9 cellular contexts compared by ENCODE assay signal in the genomic region with DNA sequence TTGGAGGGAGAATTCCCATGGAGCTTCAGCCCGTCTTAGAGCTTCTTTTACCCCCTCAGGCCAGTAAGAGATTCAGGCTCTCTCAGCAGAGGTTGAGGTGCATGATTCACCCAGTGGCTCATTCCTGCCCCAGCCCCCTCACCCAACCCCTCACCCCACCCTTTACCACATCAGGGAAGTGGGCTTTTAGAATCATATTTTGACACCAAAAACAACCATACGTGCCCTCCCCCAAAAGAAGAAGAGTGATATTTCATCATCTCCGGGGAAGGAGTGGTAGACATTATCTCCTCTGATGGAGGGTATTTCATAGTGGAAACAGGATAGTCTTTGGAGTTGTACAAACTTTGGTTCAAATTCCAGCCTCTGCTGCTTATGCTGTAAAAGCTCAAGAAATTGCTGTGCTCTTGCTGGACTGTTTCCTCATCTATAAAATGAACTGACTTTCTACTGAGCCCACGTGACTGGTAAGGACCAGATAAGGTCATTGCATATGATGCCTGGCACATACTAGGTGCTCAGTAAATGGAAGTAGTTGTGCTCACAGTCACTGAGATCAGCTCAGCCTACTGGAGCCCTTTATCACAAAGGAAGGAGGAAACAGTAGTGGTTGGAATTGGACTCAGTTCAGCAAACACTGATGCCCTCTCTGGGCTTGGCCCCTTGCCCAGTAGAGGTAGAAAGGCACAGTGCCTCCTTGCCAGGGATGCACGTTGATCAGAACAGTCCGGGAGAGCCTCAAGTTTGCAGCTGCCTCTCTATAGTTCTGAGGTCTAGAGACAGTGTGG. TPM values are rescaled to one million over a fixed set of nuclear protein-coding genes. Genes with fewer than 3 reads are reported as not detected.
DNase-seq lines count a peak whose midpoint lies in the region; ATAC-seq and TF ChIP-seq lines count a peak whose summit lies in the region.
"Had no signal": no experiment of that assay in that cellular context is flagged by ENCODE, and none has a peak within 500 bp of the region (broad histone marks: within the 10 kb centered on the region; RNA-seq: fewer than 3 reads in every experiment).

No MANE protein-coding gene starts in this region.

- CTCF ChIA-PET in RWPE1 (lab: Yijun Ruan, JAX), result no interaction called here

- H3K79me2 ChIP-seq in Karpas-422 (ENCODE audit: low read length), result no peaks in the 10 kb centered on the region

- H3K27ac ChIP-seq in Karpas-422 (ENCODE audit: low read length) (no peak overlapping the region), RWPE1 (no peak overlapping the region)
- H3K27ac ChIP-seq: SK-N-MC had no signal

- no peaks in the 10 kb centered on the region for H4K20me1 ChIP-seq in Karpas-422 (ENCODE audit: insufficient read depth, low read depth, low read length)

- H3K36me3 ChIP-seq in Karpas-422 (ENCODE audit: insufficient read depth, low read length), result no peaks in the 10 kb centered on the region

- POLR2A ChIA-PET in RWPE1 (lab: Yijun Ruan, JAX; ENCODE audit: low non-redundant PET), result interaction anchor here (0.6 kb wide), 1 partner anchor 45 kb away, joined by 3 read pairs; no protein-coding TSS in a partner anchor

- no peak overlapping the region for H3K4me3 ChIP-seq in Karpas-422 (ENCODE audit: low read length)
- H3K4me3 ChIP-seq: SK-N-MC had no signal

- no peaks in the 10 kb centered on the region for H3K9me3 Mint-ChIP-seq in activated T-helper 2 cell treated with anti-CD3 and anti-CD28 coated beads, Interferon-gamma antibody, Interleukin-2, Interleukin-4, amounts not matched to agents 10 μg/mL and 5 μg/mL and 100 μg/mL, durations not matched to agents 14 hours and 24 hours and 36 hours
- H3K9me3 Mint-ChIP-seq in natural killer cell treated with Interleukin-12 subunit alpha and Interleukin-12 subunit beta and Interleukin-15 and Interleukin-18, amount 100 ng/mL, for 72 hours, result no peaks in the 10 kb centered on the region

- no peaks in the 10 kb centered on the region for H3K9me3 ChIP-seq in Karpas-422 (ENCODE audit: low read length)

- H3K4me1 Mint-ChIP-seq in activated T-helper 2 cell treated with anti-CD3 and anti-CD28 coated beads, Interferon-gamma antibody, Interleukin-2, Interleukin-4, amounts not matched to agents 10 μg/mL and 5 μg/mL and 100 μg/mL, durations not matched to agents 14 hours and 24 hours and 36 hours (ENCODE audit: low read depth), result peaks cover 53% of the 10 kb centered on the region
- H3K4me1 Mint-ChIP-seq in natural killer cell treated with Interleukin-12 subunit alpha and Interleukin-12 subunit beta and Interleukin-15 and Interleukin-18, amount 100 ng/mL, for 72 hours (ENCODE audit: low read depth in 2 of 2), result peaks cover 72 to 78% of the 10 kb centered on the region in 2 donors

- no peak overlapping the region for H3K9ac ChIP-seq in Karpas-422 (ENCODE audit: low read length)

- H3K27me3 ChIP-seq in Karpas-422 (ENCODE audit: low read length), result no peaks in the 10 kb centered on the region

- DNase-seq in HT-29 (ENCODE audit: low spot score) (peak; percentile 28), NCI-H226 (peak; percentile 86), Karpas-422 (no peak), RWPE1 (ENCODE audit: low spot score) (no peak), SW480 (ENCODE audit: low spot score) (no peak)
- no peak for DNase-seq in activated T-helper 2 cell treated with anti-CD3 and anti-CD28 coated beads, Interferon-gamma antibody, Interleukin-2, Interleukin-4, amounts not matched to agents 10 μg/mL and 5 μg/mL and 100 μg/mL, durations not matched to agents 14 hours and 24 hours and 36 hours (ENCODE audit: low spot score)
- DNase-seq in natural killer cell treated with Interleukin-12 subunit alpha and Interleukin-12 subunit beta and Interleukin-15 and Interleukin-18, amount 100 ng/mL, for 72 hours (ENCODE audit: low spot score), result no peak

- H3K4me3 Mint-ChIP-seq in activated T-helper 2 cell treated with anti-CD3 and anti-CD28 coated beads, Interferon-gamma antibody, Interleukin-2, Interleukin-4, amounts not matched to agents 10 μg/mL and 5 μg/mL and 100 μg/mL, durations not matched to agents 14 hours and 24 hours and 36 hours (ENCODE audit: low read depth), result no peak overlapping the region
- H3K4me3 Mint-ChIP-seq in natural killer cell treated with Interleukin-12 subunit alpha and Interleukin-12 subunit beta and Interleukin-15 and Interleukin-18, amount 100 ng/mL, for 72 hours, result peak overlapping the region; percentile 60

- H3K27ac Mint-ChIP-seq in activated T-helper 2 cell treated with anti-CD3 and anti-CD28 coated beads, Interferon-gamma antibody, Interleukin-2, Interleukin-4, amounts not matched to agents 10 μg/mL and 5 μg/mL and 100 μg/mL, durations not matched to agents 14 hours and 24 hours and 36 hours, result peak overlapping the region; percentile 65
- peak overlapping the region; percentile 89 for H3K27ac Mint-ChIP-seq in natural killer cell treated with Interleukin-12 subunit alpha and Interleukin-12 subunit beta and Interleukin-15 and Interleukin-18, amount 100 ng/mL, for 72 hours

- peak; percentile 41 to 67 for ATAC-seq in natural killer cell treated with Interleukin-12 subunit alpha and Interleukin-12 subunit beta and Interleukin-15 and Interleukin-18, amount 100 ng/mL, for 72 hours

- no peak for TF ChIP-seq CTCF in RWPE1 (conservative IDR thresholded peaks at IDR 0.05; ENCODE audit: low read depth)

- H3K9me2 ChIP-seq in Karpas-422 (replicated peaks; ENCODE audit: insufficient read depth, low read length), result no peaks in the 10 kb centered on the region

- H3K4me1 ChIP-seq in Karpas-422 (ENCODE audit: low read length), result no peaks in the 10 kb centered on the region

- H2AFZ ChIP-seq in Karpas-422 (ENCODE audit: low read length), result no peak overlapping the region

- H3K27me3 Mint-ChIP-seq in activated T-helper 2 cell treated with anti-CD3 and anti-CD28 coated beads, Interferon-gamma antibody, Interleukin-2, Interleukin-4, amounts not matched to agents 10 μg/mL and 5 μg/mL and 100 μg/mL, durations not matched to agents 14 hours and 24 hours and 36 hours (ENCODE audit: low read depth), result no peaks in the 10 kb centered on the region
- no peaks in the 10 kb centered on the region for H3K27me3 Mint-ChIP-seq in natural killer cell treated with Interleukin-12 subunit alpha and Interleukin-12 subunit beta and Interleukin-15 and Interleukin-18, amount 100 ng/mL, for 72 hours

- intact Hi-C loops in activated T-helper 2 cell treated with anti-CD3 and anti-CD28 coated beads, Interferon-gamma antibody, Interleukin-2, Interleukin-4, amounts not matched to agents 10 μg/mL and 5 μg/mL and 100 μg/mL, durations not matched to agents 14 hours and 24 hours and 36 hours (cut with micrococcal nuclease), result loop anchor here (1.0 to 5.0 kb wide), 2 partner anchors 32 to 194 kb away; a partner anchor contains a TSS

- H3K4me2 ChIP-seq in Karpas-422 (ENCODE audit: low read depth, low read length, poor library complexity, severe bottlenecking), result no peak overlapping the region

- H3K36me3 Mint-ChIP-seq in activated T-helper 2 cell treated with anti-CD3 and anti-CD28 coated beads, Interferon-gamma antibody, Interleukin-2, Interleukin-4, amounts not matched to agents 10 μg/mL and 5 μg/mL and 100 μg/mL, durations not matched to agents 14 hours and 24 hours and 36 hours (ENCODE audit: low read depth), result no peaks in the 10 kb centered on the region
- H3K36me3 Mint-ChIP-seq in natural killer cell treated with Interleukin-12 subunit alpha and Interleukin-12 subunit beta and Interleukin-15 and Interleukin-18, amount 100 ng/mL, for 72 hours, result no peaks in the 10 kb centered on the region

RNA-seq across cellular contexts. Expression of a gene that starts 18.3 kb away (rescaled TPM):
- 0.23 TPM in 1 of 2 replicates, not detected in the other for total RNA-seq in HT-29 (2014; rRNA removed; shearing (Covaris generic))
- 28.1 and 28.9 TPM in 2 replicates for total RNA-seq in activated T-helper 2 cell treated with anti-CD3 and anti-CD28 coated beads, Interferon-gamma antibody, Interleukin-2, Interleukin-4, amounts not matched to agents 10 μg/mL and 5 μg/mL and 100 μg/mL, durations not matched to agents 14 hours and 24 hours and 36 hours
- 100 to 1,000 TPM in 1 of 2 donors, 10 to 100 TPM in 1; 97.5 to 224 TPM for total RNA-seq in natural killer cell treated with Interleukin-12 subunit alpha and Interleukin-12 subunit beta and Interleukin-15 and Interleukin-18, amount 100 ng/mL, for 72 hours
- total RNA-seq in Karpas-422 (2014; rRNA removed; shearing (Covaris generic); ENCODE audit: low replicate concordance), result not detected in 2 replicates

RNA-seq across cellular contexts. Expression of a gene that starts 29.8 kb away (rescaled TPM):
- total RNA-seq in HT-29 (2014; rRNA removed; shearing (Covaris generic)), result not detected in 2 replicates
- total RNA-seq in activated T-helper 2 cell treated with anti-CD3 and anti-CD28 coated beads, Interferon-gamma antibody, Interleukin-2, Interleukin-4, amounts not matched to agents 10 μg/mL and 5 μg/mL and 100 μg/mL, durations not matched to agents 14 hours and 24 hours and 36 hours, result 0.14 and 0.16 TPM in 2 replicates
- 1 to 10 TPM in 1 of 2 donors, under 1 TPM in 1; 0.81 to 2.9 TPM for total RNA-seq in natural killer cell treated with Interleukin-12 subunit alpha and Interleukin-12 subunit beta and Interleukin-15 and Interleukin-18, amount 100 ng/mL, for 72 hours
- total RNA-seq in Karpas-422 (2014; rRNA removed; shearing (Covaris generic); ENCODE audit: low replicate concordance), result not detected in 2 replicates
- total RNA-seq: lower leg skin had no signal

RNA-seq across cellular contexts. Expression of a gene that starts 32.1 kb away (rescaled TPM):
- total RNA-seq in HT-29 (2014; rRNA removed; shearing (Covaris generic)), result 4.9 and 11.3 TPM in 2 replicates
- 4.5 and 5.3 TPM in 2 replicates for total RNA-seq in activated T-helper 2 cell treated with anti-CD3 and anti-CD28 coated beads, Interferon-gamma antibody, Interleukin-2, Interleukin-4, amounts not matched to agents 10 μg/mL and 5 μg/mL and 100 μg/mL, durations not matched to agents 14 hours and 24 hours and 36 hours
- total RNA-seq in natural killer cell treated with Interleukin-12 subunit alpha and Interleukin-12 subunit beta and Interleukin-15 and Interleukin-18, amount 100 ng/mL, for 72 hours, result 1 to 10 TPM; 1.3 to 3.5 TPM
- 9.7 and 11.0 TPM in 2 replicates for total RNA-seq in Karpas-422 (2014; rRNA removed; shearing (Covaris generic); ENCODE audit: low replicate concordance)
- total RNA-seq: lower leg skin had no signal

RNA-seq across cellular contexts. Expression of a gene that starts 45.0 kb away (rescaled TPM):
- total RNA-seq in HT-29 (2014; rRNA removed; shearing (Covaris generic)), result not detected in 2 replicates
- not detected in 2 replicates for total RNA-seq in activated T-helper 2 cell treated with anti-CD3 and anti-CD28 coated beads, Interferon-gamma antibody, Interleukin-2, Interleukin-4, amounts not matched to agents 10 μg/mL and 5 μg/mL and 100 μg/mL, durations not matched to agents 14 hours and 24 hours and 36 hours
- total RNA-seq in natural killer cell treated with Interleukin-12 subunit alpha and Interleukin-12 subunit beta and Interleukin-15 and Interleukin-18, amount 100 ng/mL, for 72 hours, result not detected
- not detected in 2 replicates for total RNA-seq in Karpas-422 (2014; rRNA removed; shearing (Covaris generic); ENCODE audit: low replicate concordance)
- total RNA-seq: lower leg skin had no signal

Comparison
In these comparisons a context has a peak if more than half of its experiments do, and no peak if none do; other contexts are left out.
1. DNase-seq: peak in HT-29 (single experiment) and NCI-H226 (single experiment); none in activated T-helper 2 cell treated with anti-CD3 and anti-CD28 coated beads, Interferon-gamma antibody, Interleukin-2, Interleukin-4, amounts not matched to agents 10 μg/mL and 5 μg/mL and 100 μg/mL, durations not matched to agents 14 hours and 24 hours and 36 hours (single experiment), natural killer cell treated with Interleukin-12 subunit alpha and Interleukin-12 subunit beta and Interleukin-15 and Interleukin-18, amount 100 ng/mL, for 72 hours (single experiment), Karpas-422 (single experiment), RWPE1 (single experiment) and SW480 (single experiment).
2. RNA of a gene that starts 18.3 kb away (total RNA-seq): 97.5 to 224 TPM in natural killer cell treated with Interleukin-12 subunit alpha and Interleukin-12 subunit beta and Interleukin-15 and Interleukin-18, amount 100 ng/mL, for 72 hours and 28.1 to 28.9 TPM in activated T-helper 2 cell treated with anti-CD3 and anti-CD28 coated beads, Interferon-gamma antibody, Interleukin-2, Interleukin-4, amounts not matched to agents 10 μg/mL and 5 μg/mL and 100 μg/mL, durations not matched to agents 14 hours and 24 hours and 36 hours; 0.23 TPM in HT-29 and not detected in Karpas-422; every median in the first group is over 10 times any median in the second.